Comparison of ENCODE assay signal across 12 cellular contexts in genomic region chr5:76372320-76373054, GRCh38. TPM values are rescaled to one million over a fixed set of nuclear protein-coding genes. Genes with fewer than 3 reads are reported as not detected.
A peak's percentile ranks its signal among the peaks of the same experiment; 100 is the strongest.
DNase-seq lines count a peak whose midpoint lies in the region; ATAC-seq and TF ChIP-seq lines count a peak whose summit lies in the region.
"Had no signal": no experiment of that assay in that cellular context is flagged by ENCODE, and none has a peak within 500 bp of the region (broad histone marks: within the 10 kb centered on the region; RNA-seq: fewer than 3 reads in every experiment).

No MANE protein-coding gene starts in this region.

- H3K9ac ChIP-seq in parathyroid adenoma = no peak overlapping the region
- no peak overlapping the region for H3K9ac ChIP-seq in MM.1S (ENCODE audit: low read length)

- in situ Hi-C loops in Panc1 (cut with HindIII; ENCODE audit: low pct_unique_long_range_greater_than_20kb, low sequenced_read_pairs) = no loop called here

- DNase-seq in GM04503 (ENCODE audit: low read depth) (peak; percentile 69), Panc1 (ENCODE audit: low read depth, low spot score) (peak; percentile 28), epithelial cell of proximal tubule (ENCODE audit: low read depth) (peak; percentile 44), NCI-H1694 (lab: John Stamatoyannopoulos, UW) (no peak), MM.1S (no peak)
- no peak for DNase-seq in activated T-cell treated with anti-CD3 and anti-CD28 coated beads, Interleukin-2, amount 50 U/mL, for 24 hours
- DNase-seq: activated gamma-delta T cell treated with Interleukin-2 at 50 U/mL for 16 hours, NCI-H446 had no signal

- no peaks in the 10 kb centered on the region for H3K79me2 ChIP-seq in parathyroid adenoma
- no peaks in the 10 kb centered on the region for H3K79me2 ChIP-seq in MM.1S (ENCODE audit: low read length)

- H3K4me1 ChIP-seq in Panc1 (ENCODE audit: control insufficient read depth, insufficient read depth, low read length) = peaks cover 4% of the 10 kb centered on the region; the same call in 1 of the 2 replicates
- peaks cover 32% of the 10 kb centered on the region for H3K4me1 ChIP-seq in parathyroid adenoma
- H3K4me1 ChIP-seq in MM.1S (ENCODE audit: low read length) = no peaks in the 10 kb centered on the region

- H3K4me2 ChIP-seq in parathyroid adenoma (ENCODE audit: low read length) = no peak overlapping the region
- no peak overlapping the region for H3K4me2 ChIP-seq in MM.1S (ENCODE audit: low read depth, low read length)

- ATAC-seq in Panc1 (peak; percentile 89), HG02870 (IDR thresholded peaks at IDR 0.05; ENCODE audit: unreplicated experiment) (no peak)

- no peaks in the 10 kb centered on the region for H3K36me3 Mint-ChIP-seq in activated T-cell treated with anti-CD3 and anti-CD28 coated beads, Interleukin-2, amount 50 U/mL, for 24 hours (ENCODE audit: low read depth)

- peak overlapping the region; percentile 71 for H2AFZ ChIP-seq in parathyroid adenoma
- H2AFZ ChIP-seq in MM.1S (ENCODE audit: low read length) = no peak overlapping the region

- TF ChIP-seq CTCF in Panc1 (IDR thresholded peaks at IDR 0.05) (no peak), epithelial cell of proximal tubule (conservative IDR thresholded peaks at IDR 0.05; ENCODE audit: low read depth, low read length) (no peak), parathyroid adenoma (IDR thresholded peaks at IDR 0.05) (no peak), MM.1S (IDR thresholded peaks at IDR 0.05; ENCODE audit: low read length) (no peak)

- POLR2A ChIA-PET in Panc1 (lab: Charles Lee) = no interaction called here

- H3K9me3 ChIP-seq in Panc1 (ENCODE audit: control insufficient read depth, insufficient read depth, low read depth, low read length) (no peaks in the 10 kb centered on the region), parathyroid adenoma (ENCODE audit: control insufficient read depth, low read length) (no peaks in the 10 kb centered on the region), MM.1S (replicated peaks; ENCODE audit: insufficient read depth, low read length) (no peaks in the 10 kb centered on the region)

- peaks cover 3% of the 10 kb centered on the region for H3K9me3 Mint-ChIP-seq in activated T-cell treated with anti-CD3 and anti-CD28 coated beads, Interleukin-2, amount 50 U/mL, for 24 hours
- H3K9me3 Mint-ChIP-seq: stimulated activated naive CD8-positive, alpha-beta T cell treated with anti-CD3 and anti-CD28 coated beads, Interleukin-15, Interleukin-2, amounts not matched to agents 100 ng/mL and 50 ng/mL, for 24 hours had no signal

- H3K36me3 ChIP-seq in Panc1 (ENCODE audit: control insufficient read depth, insufficient read depth, low read length) (no peaks in the 10 kb centered on the region), parathyroid adenoma (ENCODE audit: control insufficient read depth, insufficient read depth, low read length) (no peaks in the 10 kb centered on the region), MM.1S (replicated peaks; ENCODE audit: insufficient read depth, low read length) (no peaks in the 10 kb centered on the region)

- H3F3A ChIP-seq in MM.1S (ENCODE audit: insufficient read depth, low read length) = no peaks in the 10 kb centered on the region

- H3K27me3 Mint-ChIP-seq in activated T-cell treated with anti-CD3 and anti-CD28 coated beads, Interleukin-2, amount 50 U/mL, for 24 hours = no peaks in the 10 kb centered on the region

- CTCF ChIA-PET in Panc1 (lab: Charles Lee) = no interaction called here

- H3K4me3 ChIP-seq in Panc1 (ENCODE audit: low read depth in 2 of 2, low read length in 2 of 2) (no peak overlapping the region), epithelial cell of proximal tubule (ENCODE audit: low read depth, low read length) (no peak overlapping the region), parathyroid adenoma (ENCODE audit: low read depth, low read length) (no peak overlapping the region), MM.1S (ENCODE audit: low read length) (no peak overlapping the region)
- H3K4me3 ChIP-seq: lung had no signal

- H3K27ac ChIP-seq in Panc1 (ENCODE audit: low read length) (no peak overlapping the region), parathyroid adenoma (peak overlapping the region; percentile 64), MM.1S (ENCODE audit: low read length) (no peak overlapping the region)

- H4K20me1 ChIP-seq in MM.1S (ENCODE audit: insufficient read depth, low read length) = no peaks in the 10 kb centered on the region

- no peaks in the 10 kb centered on the region for H3K27me3 ChIP-seq in Panc1 (ENCODE audit: control insufficient read depth, insufficient read depth, low read length)
- no peaks in the 10 kb centered on the region for H3K27me3 ChIP-seq in parathyroid adenoma (ENCODE audit: control insufficient read depth, insufficient read depth, low read length)
- no peaks in the 10 kb centered on the region for H3K27me3 ChIP-seq in MM.1S (replicated peaks; ENCODE audit: insufficient read depth, low read length)

- no peaks in the 10 kb centered on the region for H3K9me2 ChIP-seq in MM.1S (replicated peaks; ENCODE audit: insufficient read depth, low read length)

- no peak overlapping the region for H3K4me3 Mint-ChIP-seq in activated T-cell treated with anti-CD3 and anti-CD28 coated beads, Interleukin-2, amount 50 U/mL, for 24 hours
- H3K4me3 Mint-ChIP-seq: stimulated activated naive CD8-positive, alpha-beta T cell treated with anti-CD3 and anti-CD28 coated beads, Interleukin-15, Interleukin-2, amounts not matched to agents 100 ng/mL and 50 ng/mL, for 24 hours had no signal

- intact Hi-C loops in Panc1 (cut with micrococcal nuclease; ENCODE audit: unreplicated experiment) = no loop called here

- BruUV-seq in Panc1 (replicated peaks; lab: Mats Ljungman, UMichigan) = no TSS peak

- no peak overlapping the region for H3K27ac Mint-ChIP-seq in activated T-cell treated with anti-CD3 and anti-CD28 coated beads, Interleukin-2, amount 50 U/mL, for 24 hours
- H3K27ac Mint-ChIP-seq: stimulated activated naive CD8-positive, alpha-beta T cell treated with anti-CD3 and anti-CD28 coated beads, Interleukin-15, Interleukin-2, amounts not matched to agents 100 ng/mL and 50 ng/mL, for 24 hours had no signal

- peaks cover 26% of the 10 kb centered on the region for H3K4me1 Mint-ChIP-seq in activated T-cell treated with anti-CD3 and anti-CD28 coated beads, Interleukin-2, amount 50 U/mL, for 24 hours (ENCODE audit: low read depth)

RNA-seq across cellular contexts. Expression of gene IQGAP2, which starts 30.6 kb away (rescaled TPM):
- 0.59 TPM for total RNA-seq in Panc1 (2021; ENCODE audit: unreplicated experiment)
- 0.28 TPM for polyA plus RNA-seq in Panc1 (2012; ENCODE audit: insufficient read length)
- total RNA-seq in epithelial cell of proximal tubule = 0.80 and 1.3 TPM in 2 replicates

Comparison
In these comparisons a context has a peak if more than half of its experiments do, and no peak if none do; other contexts are left out.
1. DNase-seq: peak in GM04503 (single experiment), Panc1 (single experiment) and epithelial cell of proximal tubule (single experiment); none in activated T-cell treated with anti-CD3 and anti-CD28 coated beads, Interleukin-2, amount 50 U/mL, for 24 hours (single experiment), NCI-H1694 (single experiment) and MM.1S (single experiment).